ENCODE assay signal across 8 cellular contexts in genomic region chr11:119196833-119197483, GRCh38. TPM values are rescaled to one million over a fixed set of nuclear protein-coding genes. Genes with fewer than 3 reads are reported as not detected.
DNase-seq lines count a peak whose midpoint lies in the region; ATAC-seq and TF ChIP-seq lines count a peak whose summit lies in the region.

No MANE protein-coding gene starts in this region.

- POLR2A ChIA-PET in CD8-positive, alpha-beta T cell (lab: Charles Lee): interaction anchor here (0.8 to 2.3 kb wide), 3 partner anchors 86 to 129 kb away, joined by 3 to 6 read pairs (median 3); partner anchors contain the start of genes C2CD2L and VPS11

- H3K9me3 ChIP-seq in CD8-positive, alpha-beta T cell (ENCODE audit: low read length): no peaks in the 10 kb centered on the region
- H3K9me3 ChIP-seq in adipocyte (ENCODE audit: control insufficient read depth, low read length) (no peaks in the 10 kb centered on the region), heart left ventricle (no peaks in the 10 kb centered on the region)

- H4K20me1 ChIP-seq in GM23338 (replicated peaks; ENCODE audit: insufficient read depth): no peaks in the 10 kb centered on the region

- H3K4me3 Mint-ChIP-seq in CD8-positive, alpha-beta T cell: no peak overlapping the region
- no peak overlapping the region for H3K4me3 Mint-ChIP-seq in GM23338

- H3K9me2 ChIP-seq in GM23338 (ENCODE audit: insufficient read depth): no peaks in the 10 kb centered on the region

- no peak overlapping the region for H3K4me2 ChIP-seq in GM23338

- intact Hi-C loops in CD8-positive, alpha-beta T cell (cut with DNase I, micrococcal nuclease): loop anchor here (1.0 to 10.0 kb wide), 8 partner anchors 8 to 200 kb away; partner anchors contain the start of genes HYOU1 (in 2 of the 2), NLRX1 (in 2 of the 2), ABCG4 (in 1 of the 2) and RPS25 (in 1 of the 2)
- intact Hi-C loops in heart left ventricle (cut with DNase I): loop anchor here in 9 of 10 donors (1.0 to 10.0 kb wide), 10 partner anchors 28 to 112 kb away; partner anchors contain the start of genes ABCG4 (in 3 of the 9), NLRX1 (in 2 of the 9), DPAGT1 (in 1 of the 9) and HMBS (in 1 of the 9)

- TF ChIP-seq POLR2A in heart left ventricle (IDR thresholded peaks at IDR 0.05): no peak

- H3K9me3 Mint-ChIP-seq in CD8-positive, alpha-beta T cell: no peaks in the 10 kb centered on the region
- no peaks in the 10 kb centered on the region for H3K9me3 Mint-ChIP-seq in GM23338

- H3K36me3 Mint-ChIP-seq in CD8-positive, alpha-beta T cell: no peaks in the 10 kb centered on the region
- H3K36me3 Mint-ChIP-seq in GM23338 (ENCODE audit: low read depth): no peaks in the 10 kb centered on the region

- H2AFZ ChIP-seq in GM23338: peak overlapping the region; percentile 14; the same call in 1 of the 2 replicates

- H3K36me3 ChIP-seq in CD8-positive, alpha-beta T cell (ENCODE audit: insufficient read depth, low read length): no peaks in the 10 kb centered on the region
- H3K36me3 ChIP-seq in GM23338 (ENCODE audit: insufficient read depth): no peaks in the 10 kb centered on the region
- no peaks in the 10 kb centered on the region for H3K36me3 ChIP-seq in adipocyte (ENCODE audit: control insufficient read depth, insufficient read depth, low read length, severe bottlenecking)
- no peaks in the 10 kb centered on the region for H3K36me3 ChIP-seq in heart left ventricle

- 44 to 47% (median 45%) methylated on average over 5 of the region's 5 CpGs for WGBS in heart left ventricle, 4 donors

- H3K4me1 Mint-ChIP-seq in CD8-positive, alpha-beta T cell (ENCODE audit: low read depth): peaks cover 4% of the 10 kb centered on the region
- peaks cover 21% of the 10 kb centered on the region for H3K4me1 Mint-ChIP-seq in GM23338

- no peak overlapping the region for H3K27ac Mint-ChIP-seq in CD8-positive, alpha-beta T cell
- H3K27ac Mint-ChIP-seq in GM23338: no peak overlapping the region

- peak; percentile 81 for TF ChIP-seq CTCF in CD8-positive, alpha-beta T cell (IDR thresholded peaks at IDR 0.05)
- TF ChIP-seq CTCF in GM23338 (conservative IDR thresholded peaks at IDR 0.05; ENCODE audit: low read depth in 2 of 2) (peak; percentile 91 to 94), heart left ventricle (IDR thresholded peaks at IDR 0.05) (peak; percentile 67 to 87 (median 80)), retinal pigment epithelial cell (conservative IDR thresholded peaks at IDR 0.05; ENCODE audit: low read depth, low read length) (peak; percentile 85)

- no peak overlapping the region for H3K27ac ChIP-seq in CD8-positive, alpha-beta T cell (ENCODE audit: low read depth, low read length)
- H3K27ac ChIP-seq in GM23338 (ENCODE audit: low read depth) (no peak overlapping the region), heart left ventricle (no peak overlapping the region)

- peak; percentile 44 to 74 (median 64) for DNase-seq in CD8-positive, alpha-beta T cell
- DNase-seq in GM23338 (ENCODE audit: low spot score): peak; percentile 96
- DNase-seq in NCI-H146 treated with DMSO at 0.1 percent for 48 hours (lab: John Stamatoyannopoulos, UW; ENCODE audit: unreplicated experiment): peak; percentile 89
- peak; percentile 46 to 78 for DNase-seq in SW 1271 (lab: John Stamatoyannopoulos, UW)
- peak; percentile 94 for DNase-seq in adipocyte (ENCODE audit: low read depth)
- peak in 3 of 5 donors; percentile 50 to 68 (median 63) for DNase-seq in heart left ventricle
- DNase-seq in retinal pigment epithelial cell (ENCODE audit: low read depth): peak; percentile 44

- H3K79me2 ChIP-seq in GM23338 (replicated peaks; ENCODE audit: insufficient read depth): no peaks in the 10 kb centered on the region

- no peaks in the 10 kb centered on the region for H3K4me1 ChIP-seq in CD8-positive, alpha-beta T cell (ENCODE audit: insufficient read depth, low read length)
- H3K4me1 ChIP-seq in GM23338 (ENCODE audit: insufficient read depth): peaks cover 3% of the 10 kb centered on the region; the same call in 1 of the 2 replicates
- H3K4me1 ChIP-seq in adipocyte (ENCODE audit: control insufficient read depth, insufficient read depth, low read length): no peaks in the 10 kb centered on the region
- peaks cover 0 to 16% (median 0%) of the 10 kb centered on the region in 12 donors for H3K4me1 ChIP-seq in heart left ventricle

- no peak overlapping the region for H3K9ac ChIP-seq in adipocyte (ENCODE audit: low read length)

- H3K4me3 ChIP-seq in CD8-positive, alpha-beta T cell (ENCODE audit: low read depth, low read length): no peak overlapping the region
- no peak overlapping the region for H3K4me3 ChIP-seq in GM23338
- H3K4me3 ChIP-seq in adipocyte (ENCODE audit: low read length): no peak overlapping the region
- no peak overlapping the region for H3K4me3 ChIP-seq in heart left ventricle
- H3K4me3 ChIP-seq in retinal pigment epithelial cell (ENCODE audit: low read length): no peak overlapping the region

- peak; percentile 97 for ATAC-seq in CD8-positive, alpha-beta T cell
- ATAC-seq in GM23338: peak; percentile 78
- peak in 3 of 4 donors; percentile 87 to 90 (median 90) for ATAC-seq in heart left ventricle
- ATAC-seq in GM18907 (IDR thresholded peaks at IDR 0.05; ENCODE audit: unreplicated experiment): no peak

- CTCF ChIA-PET in CD8-positive, alpha-beta T cell (lab: Charles Lee): interaction anchor here (0.6 to 7.9 kb wide), 48 partner anchors 8 to 597 kb away, joined by 3 to 59 read pairs (median 4); partner anchors contain the start of genes C2CD2L, CBL, DPAGT1 and HMBS

- no peaks in the 10 kb centered on the region for H3K27me3 ChIP-seq in CD8-positive, alpha-beta T cell (ENCODE audit: insufficient read depth, low read length)
- no peaks in the 10 kb centered on the region for H3K27me3 ChIP-seq in GM23338 (ENCODE audit: insufficient read depth)
- H3K27me3 ChIP-seq in adipocyte (replicated peaks; ENCODE audit: control insufficient read depth, insufficient read depth, low read length): peaks cover 6% of the 10 kb centered on the region
- no peaks in the 10 kb centered on the region for H3K27me3 ChIP-seq in heart left ventricle

- no peaks in the 10 kb centered on the region for H3K27me3 Mint-ChIP-seq in CD8-positive, alpha-beta T cell (ENCODE audit: low read depth)
- H3K27me3 Mint-ChIP-seq in GM23338 (ENCODE audit: insufficient read depth, low read depth, poor library complexity): peaks cover 5% of the 10 kb centered on the region

- H3F3A ChIP-seq in GM23338 (replicated peaks; ENCODE audit: low read depth): no peaks in the 10 kb centered on the region

TF ChIP-seq in GM23338, 12 proteins besides CTCF, POLR2A, EP300 and RAD21 (continues in another document):
- TF ChIP-seq JUNB (IDR thresholded peaks at IDR 0.05; ENCODE audit: unreplicated experiment) (no peak), EZH2 (IDR thresholded peaks at IDR 0.05; ENCODE audit: low read depth, unreplicated experiment) (no peak), ETS1 (IDR thresholded peaks at IDR 0.05) (no peak), EZH2phosphoT487 (IDR thresholded peaks at IDR 0.05; ENCODE audit: unreplicated experiment) (no peak)

RNA-seq across cellular contexts. Expression of gene CBL, which starts 9.2 kb away (rescaled TPM):
- total RNA-seq in CD8-positive, alpha-beta T cell: 10 to 100 TPM; 13.5 to 13.8 TPM
- 67.6 and 67.8 TPM in 2 replicates for total RNA-seq in GM23338 (2014; rRNA removed; shearing (Covaris generic))
- polyA plus RNA-seq in GM23338 (2016; fragmentation: Nextera tagmentation; extraction: Ambion mirVana) (31.6 and 40.1 TPM in 2 replicates), heart left ventricle (1 to 10 TPM; 3.1 to 5.8 TPM)
- total RNA-seq in heart left ventricle: 10 to 100 TPM in 3 of 9 donors, 1 to 10 TPM in 6; 6.1 to 20.4 (median 9.5) TPM

RNA-seq across cellular contexts. Expression of gene NHERF4, which starts 11.7 kb away (rescaled TPM):
- under 1 TPM; 0.22 to 0.50 TPM for total RNA-seq in CD8-positive, alpha-beta T cell
- not detected in 2 replicates for total RNA-seq in GM23338 (2014; rRNA removed; shearing (Covaris generic))
- polyA plus RNA-seq in GM23338 (2016; fragmentation: Nextera tagmentation; extraction: Ambion mirVana) (0.15 TPM in 1 of 2 replicates, not detected in the other), heart left ventricle (not detected)
- total RNA-seq in heart left ventricle: 1 to 10 TPM in 1 of 9 donors, not detected in 8; 3.7 TPM

RNA-seq across cellular contexts. Expression of gene NLRX1, which starts 28.4 kb away (rescaled TPM):
- 1 to 10 TPM; 5.1 TPM for total RNA-seq in CD8-positive, alpha-beta T cell
- 13.8 and 14.2 TPM in 2 replicates for total RNA-seq in GM23338 (2014; rRNA removed; shearing (Covaris generic))
- polyA plus RNA-seq in GM23338 (2016; fragmentation: Nextera tagmentation; extraction: Ambion mirVana) (2.8 and 3.4 TPM in 2 replicates), heart left ventricle (10 to 100 TPM; 10.6 to 13.7 TPM)
- total RNA-seq in heart left ventricle: 10 to 100 TPM; 19.7 to 47.0 (median 30.7) TPM

RNA-seq across cellular contexts. Expression of gene ABCG4, which starts 48.1 kb away (rescaled TPM):
- not detected for total RNA-seq in CD8-positive, alpha-beta T cell
- total RNA-seq in GM23338 (2014; rRNA removed; shearing (Covaris generic)): 1.0 and 1.2 TPM in 2 replicates
- polyA plus RNA-seq in GM23338 (2016; fragmentation: Nextera tagmentation; extraction: Ambion mirVana) (0.58 and 0.94 TPM in 2 replicates), heart left ventricle (1 to 10 TPM in 1 of 2 donors, under 1 TPM in 1; 0.25 to 1.1 TPM)
- total RNA-seq in heart left ventricle: 1 to 10 TPM in 4 of 9 donors, under 1 TPM in 5; 0.38 to 2.1 (median 0.98) TPM

Comparison
In these comparisons a context has a peak if more than half of its experiments do, and no peak if none do; other contexts are left out.
1. DNase-seq: peak in every context shown above with its lines; median percentile 96 in GM23338; 94 in adipocyte; 89 in NCI-H146 treated with DMSO at 0.1 percent for 48 hours; 64 in CD8-positive, alpha-beta T cell; 63 in heart left ventricle; 62 in SW 1271; 44 in retinal pigment epithelial cell.